Comparison of ENCODE assay signal across 2 cellular contexts in genomic region chr6:43284986-43285385, GRCh38.
A peak's percentile ranks its signal among the peaks of the same experiment; 100 is the strongest.
TF ChIP-seq lines count a peak whose summit lies in the region.

No MANE protein-coding gene starts in this region.

TF ChIP-seq in GM23338, 12 proteins besides CTCF, POLR2A, EP300 and RAD21:
- TF ChIP-seq STAT1 (IDR thresholded peaks at IDR 0.05; ENCODE audit: unreplicated experiment) (no peak), JUNB (IDR thresholded peaks at IDR 0.05; ENCODE audit: unreplicated experiment) (no peak), REST (IDR thresholded peaks at IDR 0.05; ENCODE audit: unreplicated experiment) (no peak), ETS1 (IDR thresholded peaks at IDR 0.05) (no peak), NANOG (IDR thresholded peaks at IDR 0.05; ENCODE audit: borderline replicate concordance) (no peak), EZH2phosphoT487 (IDR thresholded peaks at IDR 0.05; ENCODE audit: unreplicated experiment) (no peak), CREB1 (CRISPR knock-in tag; IDR thresholded peaks at IDR 0.05; ENCODE audit: low read depth) (no peak), EZH2 (IDR thresholded peaks at IDR 0.05; ENCODE audit: low read depth, unreplicated experiment) (no peak), POLR2AphosphoS5 (IDR thresholded peaks at IDR 0.05; ENCODE audit: low read depth) (no peak), ZNF331 (CRISPR knock-in tag; IDR thresholded peaks at IDR 0.05; ENCODE audit: low read depth) (no peak), ZNF462 (CRISPR knock-in tag; IDR thresholded peaks at IDR 0.05) (no peak), ZNF114 (CRISPR knock-in tag; IDR thresholded peaks at IDR 0.05) (no peak)

TF ChIP-seq in H1, 55 proteins besides CTCF, POLR2A, EP300 and RAD21:
- peak; percentile 51; the same call in 1 of the 2 replicates for TF ChIP-seq GABPA (IDR thresholded peaks at IDR 0.05; ENCODE audit: borderline replicate concordance, insufficient read depth, low read length)
- TF ChIP-seq CREB1 (IDR thresholded peaks at IDR 0.05), result no peak
- TF ChIP-seq KDM4A (IDR thresholded peaks at IDR 0.05; ENCODE audit: low read depth, low read length, severe bottlenecking), result peak; percentile 59
- TF ChIP-seq MAFK (IDR thresholded peaks at IDR 0.05; ENCODE audit: low read depth, low read length), result no peak
- no peak for TF ChIP-seq HDAC2 (IDR thresholded peaks at IDR 0.05; ENCODE audit: borderline replicate concordance in 1 of 2, low read depth in 2 of 2, low read length in 2 of 2)
- no peak for TF ChIP-seq NANOG (IDR thresholded peaks at IDR 0.05; ENCODE audit: insufficient read depth, low read depth, low read length, poor library complexity, severe bottlenecking)
- TF ChIP-seq MAX (IDR thresholded peaks at IDR 0.05), result peak; percentile 18; the same call in 1 of the 2 replicates
- TF ChIP-seq CHD1 (IDR thresholded peaks at IDR 0.05; ENCODE audit: low read depth, low read length), result no peak
- no peak for TF ChIP-seq ZNF274 (IDR thresholded peaks at IDR 0.05; ENCODE audit: borderline replicate concordance, extremely low read depth, low read length)
- TF ChIP-seq EZH2 (IDR thresholded peaks at IDR 0.05; ENCODE audit: low read depth, low read length, severe bottlenecking), result peak; percentile 19
TF ChIP-seq in H1: peak in this region for 4.
